In the genomic region with DNA sequence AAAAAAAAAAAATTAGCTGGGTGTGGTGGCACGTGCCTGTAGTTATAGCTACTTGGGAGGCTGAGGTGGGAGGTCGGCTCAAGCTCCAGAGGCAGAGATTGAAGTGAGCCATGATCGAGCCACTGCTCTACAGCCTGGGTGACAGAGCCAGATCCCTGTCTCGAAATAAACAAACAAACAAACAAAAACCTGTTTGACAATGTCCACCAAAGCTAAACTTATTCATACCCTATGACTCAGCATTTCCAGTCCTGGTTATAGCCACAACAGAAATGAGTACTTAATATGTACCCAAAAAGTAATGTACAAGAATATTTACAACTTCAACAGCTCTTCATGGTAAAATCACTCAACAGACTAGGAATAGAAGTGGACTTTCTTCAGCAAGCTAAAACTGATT, we compare ENCODE assay signal across 16 cellular contexts. TPM values are rescaled to one million over a fixed set of nuclear protein-coding genes. Genes with fewer than 3 reads are reported as not detected.
DNase-seq lines count a peak whose midpoint lies in the region; ATAC-seq and TF ChIP-seq lines count a peak whose summit lies in the region.
"Had no signal": no experiment of that assay in that cellular context is flagged by ENCODE, and none has a peak within 500 bp of the region (broad histone marks: within the 10 kb centered on the region; RNA-seq: fewer than 3 reads in every experiment).

No MANE protein-coding gene starts in this region.

- H3K4me1 ChIP-seq in Loucy (ENCODE audit: insufficient read depth, low read length, poor library complexity, severe bottlenecking) (no peaks in the 10 kb centered on the region), hepatocyte (ENCODE audit: insufficient read depth) (no peaks in the 10 kb centered on the region)
- H3K4me1 ChIP-seq: BLaER1 had no signal

- H3K27me3 ChIP-seq in Loucy (ENCODE audit: insufficient read depth, low read length, poor library complexity, severe bottlenecking) (no peaks in the 10 kb centered on the region), hepatocyte (no peaks in the 10 kb centered on the region)
- H3K27me3 ChIP-seq: BLaER1 had no signal

- no peaks in the 10 kb centered on the region for H3K4me1 Mint-ChIP-seq in nephron progenitor cell

- no peak for ATAC-seq in HG02571 (IDR thresholded peaks at IDR 0.05; ENCODE audit: unreplicated experiment)
- ATAC-seq: GM12878 had no signal

- H3K27ac ChIP-seq in epithelial cell of prostate (no peak overlapping the region), hepatocyte (no peak overlapping the region)
- H3K27ac ChIP-seq: BLaER1, KMS-11 had no signal

- H3K36me3 Mint-ChIP-seq in nephron progenitor cell (ENCODE audit: low read depth) = peaks cover 5% of the 10 kb centered on the region

- no peak for TF ChIP-seq CTCF in Loucy (conservative IDR thresholded peaks at IDR 0.05; ENCODE audit: low read length)
- no peak for TF ChIP-seq CTCF in nephron progenitor cell (IDR thresholded peaks at IDR 0.05)
- TF ChIP-seq CTCF in hepatocyte (IDR thresholded peaks at IDR 0.05; ENCODE audit: poor library complexity) = no peak

- H4K20me1 ChIP-seq in Loucy (ENCODE audit: insufficient read depth, low read length, poor library complexity, severe bottlenecking) (no peaks in the 10 kb centered on the region), hepatocyte (ENCODE audit: insufficient read depth, poor library complexity, severe bottlenecking) (no peaks in the 10 kb centered on the region)
- H4K20me1 ChIP-seq: BLaER1 had no signal

- H3K4me3 Mint-ChIP-seq in nephron progenitor cell = no peak overlapping the region

- H3K9ac ChIP-seq in Loucy (ENCODE audit: low read depth, low read length, poor library complexity, severe bottlenecking) = no peak overlapping the region
- H3K9ac ChIP-seq: BLaER1, KMS-11 had no signal

- H3K27me3 Mint-ChIP-seq in nephron progenitor cell (ENCODE audit: low read depth, poor library complexity) = peaks cover 2% of the 10 kb centered on the region

- 98% methylated on average over 4 of the region's 4 CpGs for WGBS in hepatocyte (ENCODE audit: low lambda C conversion rate, missing lambda C conversion rate)

- DNase-seq in ELR (ENCODE audit: low read depth) (peak; percentile 18), epithelial cell of prostate (ENCODE audit: low read depth, low spot score) (peak; percentile 36), nephron progenitor cell (no peak), hepatocyte (ENCODE audit: low spot score) (no peak), occipital lobe (lab: John Stamatoyannopoulos, UW) (no peak)
- DNase-seq: DMS153, MV-4-11, NCI-H1417 treated with DMSO at 0.1 percent for 48 hours, NCI-H2029 treated with DMSO at 0.1 percent for 48 hours, NCI-H510A treated with DMSO at 0.1 percent for 48 hours, SIG-M5 had no signal

- H3K4me3 ChIP-seq in Loucy (ENCODE audit: low read length, poor library complexity, severe bottlenecking) (no peak overlapping the region), hepatocyte (no peak overlapping the region)
- H3K4me3 ChIP-seq: BLaER1, GM12878 had no signal

- no peaks in the 10 kb centered on the region for H3F3A ChIP-seq in Loucy (ENCODE audit: low read depth)

- no peaks in the 10 kb centered on the region for H3K79me2 ChIP-seq in Loucy (ENCODE audit: insufficient read depth, low read length)
- H3K79me2 ChIP-seq in hepatocyte = no peaks in the 10 kb centered on the region

- H3K27ac Mint-ChIP-seq in nephron progenitor cell = peak overlapping the region; percentile 20

- 0 out of 2 replicates have a peak overlapping the region, but pooled peaks have one; percentile 8 for H2AFZ ChIP-seq in Loucy (ENCODE audit: low read length)
- no peak overlapping the region for H2AFZ ChIP-seq in hepatocyte

- no peaks in the 10 kb centered on the region for H3K9me2 ChIP-seq in Loucy (replicated peaks; ENCODE audit: low read depth, low read length)
- no peaks in the 10 kb centered on the region for H3K9me2 ChIP-seq in hepatocyte (replicated peaks; ENCODE audit: insufficient read depth)

- no peaks in the 10 kb centered on the region for H3K9me3 ChIP-seq in Loucy (ENCODE audit: insufficient read depth, low read depth, low read length)
- H3K9me3 ChIP-seq in hepatocyte (ENCODE audit: low read depth) = no peaks in the 10 kb centered on the region

- peaks cover 35% of the 10 kb centered on the region for H3K9me3 Mint-ChIP-seq in nephron progenitor cell

- no peaks in the 10 kb centered on the region for H3K36me3 ChIP-seq in Loucy (ENCODE audit: insufficient read depth, low read length)
- H3K36me3 ChIP-seq in hepatocyte (replicated peaks; ENCODE audit: insufficient read depth, low read depth) = no peaks in the 10 kb centered on the region
- H3K36me3 ChIP-seq: BLaER1 had no signal

- H3K4me2 ChIP-seq in Loucy (ENCODE audit: low read depth, low read length, poor library complexity, severe bottlenecking) = no peak overlapping the region
- no peak overlapping the region for H3K4me2 ChIP-seq in hepatocyte
- H3K4me2 ChIP-seq: BLaER1, KMS-11 had no signal

RNA-seq across cellular contexts. Expression of gene SERP1, which starts 31.1 kb away (rescaled TPM):
- total RNA-seq in hepatocyte (202 and 233 TPM in 2 replicates), occipital lobe (87.0 TPM)
- 157 and 165 TPM in 2 replicates for polyA plus RNA-seq in hepatocyte

RNA-seq across cellular contexts. Expression of gene EIF2A, which starts 31.4 kb away (rescaled TPM):
- total RNA-seq in hepatocyte (112 TPM in 2 replicates), occipital lobe (268 TPM)
- polyA plus RNA-seq in hepatocyte = 34.4 and 34.5 TPM in 2 replicates

Comparison
In these comparisons a context has a peak if more than half of its experiments do, and no peak if none do; other contexts are left out.
1. DNase-seq: peak in ELR (single experiment) and epithelial cell of prostate (single experiment); none in nephron progenitor cell (single experiment), hepatocyte (single experiment) and occipital lobe (single experiment).